Comparison of ENCODE assay signal across 25 cellular contexts in the genomic region with DNA sequence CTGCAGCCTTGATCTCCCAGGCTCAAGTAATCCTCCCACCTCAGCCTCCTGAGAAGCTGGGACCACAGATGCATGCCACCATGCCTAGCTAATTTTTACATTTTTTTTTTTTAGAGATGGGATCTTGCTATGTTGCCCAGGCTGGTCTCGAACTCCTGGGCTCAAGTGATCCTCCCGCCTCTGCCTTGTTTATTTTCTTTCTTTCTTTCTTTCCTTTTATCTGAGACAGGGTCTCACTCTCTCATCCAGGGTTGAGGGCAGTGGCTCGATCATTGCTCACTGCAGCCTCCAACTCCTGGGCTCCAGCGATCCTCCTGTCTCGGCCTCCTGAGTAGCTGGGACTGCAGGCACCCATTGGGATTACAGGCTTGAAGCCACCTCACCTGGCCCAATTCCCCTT. TPM values are rescaled to one million over a fixed set of nuclear protein-coding genes. Genes with fewer than 3 reads are reported as not detected.
"Had no signal": no experiment of that assay in that cellular context is flagged by ENCODE, and none has a peak within 500 bp of the region (broad histone marks: within the 10 kb centered on the region; RNA-seq: fewer than 3 reads in every experiment).

No MANE protein-coding gene starts in this region.

- H3K27ac Mint-ChIP-seq: nephron; stimulated activated effector memory CD8-positive, alpha-beta T cell treated with anti-CD3 and anti-CD28 coated beads, Interleukin-12 subunit alpha, Interleukin-12 subunit beta, amount 100 ng/mL, for 72 hours had no signal

- H3K4me2 ChIP-seq: hepatocyte had no signal

- H3K9me3 ChIP-seq: left ventricle myocardium inferior, pancreas, prostate gland, sigmoid colon, spleen, stomach, testis, thyroid gland, transverse colon, upper lobe of left lung, vagina had no signal

- H3K36me3 Mint-ChIP-seq: naive thymus-derived CD8-positive, alpha-beta T cell; stimulated activated effector memory CD8-positive, alpha-beta T cell treated with anti-CD3 and anti-CD28 coated beads, Interleukin-12 subunit alpha, Interleukin-12 subunit beta, amount 100 ng/mL, for 72 hours had no signal

- FAIRE-seq: pancreas, small intestine had no signal

- H3K79me2 ChIP-seq: hepatocyte had no signal

- H3K4me3 Mint-ChIP-seq: nephron; neural crest cell; stimulated activated effector memory CD8-positive, alpha-beta T cell treated with anti-CD3 and anti-CD28 coated beads, Interleukin-12 subunit alpha, Interleukin-12 subunit beta, amount 100 ng/mL, for 72 hours had no signal

- H3K4me1 Mint-ChIP-seq: nephron, neural crest cell had no signal

- H3K4me3 ChIP-seq: hepatocyte, left ventricle myocardium inferior, lung, pancreas, prostate gland, sigmoid colon, spleen, stomach, testis, thyroid gland, transverse colon, upper lobe of left lung, vagina had no signal

- ATAC-seq: naive thymus-derived CD8-positive, alpha-beta T cell; pancreas; right cardiac atrium; stimulated activated effector memory CD8-positive, alpha-beta T cell treated with anti-CD3 and anti-CD28 coated beads, Interleukin-12 subunit alpha, Interleukin-12 subunit beta, amount 100 ng/mL, for 72 hours; stimulated activated naive CD8-positive, alpha-beta T cell treated with anti-CD3 and anti-CD28 coated beads, Interleukin-15, Interleukin-2, amounts not matched to agents 100 U/mL and 50 U/mL, for 24 hours had no signal

- DNase-seq: islet precursor cell; left ventricle myocardium inferior; naive thymus-derived CD8-positive, alpha-beta T cell; nucleus accumbens; posterior cingulate gyrus; retina; sigmoid colon; small intestine; spleen; stimulated activated CD4-positive, alpha-beta T cell treated with anti-CD3 and anti-CD28 coated beads, Interleukin-4, amount 100 ng/mL, for 24 hours; stimulated activated naive CD8-positive, alpha-beta T cell treated with anti-CD3 and anti-CD28 coated beads, Interleukin-15, Interleukin-2, amounts not matched to agents 100 U/mL and 50 U/mL, for 24 hours; stomach; testis; thyroid gland; transverse colon; upper lobe of left lung had no signal

- H3K27me3 ChIP-seq: pancreas, sigmoid colon, spleen, stomach, testis, thyroid gland, transverse colon, upper lobe of left lung, vagina had no signal

- H3K4me1 ChIP-seq: pancreas had no signal

- H3K27me3 Mint-ChIP-seq: naive thymus-derived CD8-positive, alpha-beta T cell had no signal

- H3K27ac ChIP-seq: hepatocyte, left ventricle myocardium inferior, pancreas, prostate gland, sigmoid colon, spleen, stomach, testis, thyroid gland, transverse colon, upper lobe of left lung, vagina had no signal

- H3K36me3 ChIP-seq: left ventricle myocardium inferior, pancreas, prostate gland, sigmoid colon, spleen, stomach, thyroid gland, transverse colon, upper lobe of left lung, vagina had no signal

- H2AFZ ChIP-seq: hepatocyte had no signal

- H3K9me3 Mint-ChIP-seq: naive thymus-derived CD8-positive, alpha-beta T cell; nephron; neural crest cell; stimulated activated effector memory CD8-positive, alpha-beta T cell treated with anti-CD3 and anti-CD28 coated beads, Interleukin-12 subunit alpha, Interleukin-12 subunit beta, amount 100 ng/mL, for 72 hours had no signal

RNA-seq across cellular contexts. Expression of a gene that starts 14.9 kb away (rescaled TPM):
- polyA plus RNA-seq: naive thymus-derived CD8-positive, alpha-beta T cell had no signal
